ENCODE assay signal across 16 cellular contexts in the genomic region with DNA sequence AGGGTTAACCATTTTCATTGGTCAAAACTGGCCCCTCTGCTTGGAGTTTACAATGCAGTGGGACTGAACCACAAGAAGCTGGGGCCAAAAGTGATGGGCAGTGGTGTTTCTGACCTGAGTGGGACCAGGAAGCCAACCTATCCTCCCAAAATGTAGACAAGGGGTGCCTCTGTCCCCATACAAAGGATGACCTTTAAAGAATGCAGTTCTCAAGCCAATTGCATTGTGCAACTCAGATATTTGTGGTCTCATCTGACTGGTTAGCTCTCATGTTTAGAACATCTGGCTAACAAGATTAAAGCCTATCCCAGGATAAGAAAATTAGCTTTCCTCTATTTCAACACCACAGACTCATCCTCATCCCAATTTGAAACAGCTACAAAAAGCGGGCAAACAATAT. TPM values are rescaled to one million over a fixed set of nuclear protein-coding genes. Genes with fewer than 3 reads are reported as not detected.
A peak's percentile ranks its signal among the peaks of the same experiment; 100 is the strongest.
DNase-seq lines count a peak whose midpoint lies in the region; ATAC-seq and TF ChIP-seq lines count a peak whose summit lies in the region.
"Had no signal": no experiment of that assay in that cellular context is flagged by ENCODE, and none has a peak within 500 bp of the region (broad histone marks: within the 10 kb centered on the region; RNA-seq: fewer than 3 reads in every experiment).

No MANE protein-coding gene starts in this region.

- H3K27me3 ChIP-seq in tibial nerve (no peaks in the 10 kb centered on the region), H7 (ENCODE audit: control insufficient read depth, insufficient read depth, low read length) (no peaks in the 10 kb centered on the region)

- in situ Hi-C loops in SK-MEL-5 (cut with HindIII; ENCODE audit: low pct_unique_long_range_greater_than_20kb, low sequenced_read_pairs): no loop called here

- peaks cover 0 to 65% (median 27%) of the 10 kb centered on the region in 4 donors for H3K4me1 ChIP-seq in tibial nerve

- H3K36me3 Mint-ChIP-seq in nephron progenitor cell (ENCODE audit: low read depth): no peaks in the 10 kb centered on the region
- H3K36me3 Mint-ChIP-seq: natural killer cell treated with Interleukin-12 subunit alpha and Interleukin-12 subunit beta and Interleukin-15 and Interleukin-18, amount 100 ng/mL, for 72 hours; WTC11 had no signal

- TF ChIP-seq CTCF in lower leg skin (IDR thresholded peaks at IDR 0.05) (no peak), tibial nerve (IDR thresholded peaks at IDR 0.05) (no peak), nephron progenitor cell (IDR thresholded peaks at IDR 0.05) (no peak)

- peak; percentile 15 to 92 for TF ChIP-seq EP300 in tibial nerve (IDR thresholded peaks at IDR 0.05)

- H3K36me3 ChIP-seq in tibial nerve: no peaks in the 10 kb centered on the region
- H3K36me3 ChIP-seq in H7 (replicated peaks; ENCODE audit: control insufficient read depth, insufficient read depth, low read length): no peaks in the 10 kb centered on the region

- ATAC-seq in HG02798 (IDR thresholded peaks at IDR 0.05; ENCODE audit: poor library complexity, unreplicated experiment): no peak
- ATAC-seq in GM19035 (IDR thresholded peaks at IDR 0.05; ENCODE audit: unreplicated experiment): no peak
- ATAC-seq: effector memory CD8-positive, alpha-beta T cell; natural killer cell treated with Interleukin-12 subunit alpha and Interleukin-12 subunit beta and Interleukin-15 and Interleukin-18, amount 100 ng/mL, for 72 hours; WTC11 had no signal

- no peak overlapping the region for H3K4me3 Mint-ChIP-seq in nephron progenitor cell
- H3K4me3 Mint-ChIP-seq: central memory CD8-positive, alpha-beta T cell; effector memory CD8-positive, alpha-beta T cell; memory B cell; natural killer cell treated with Interleukin-12 subunit alpha and Interleukin-12 subunit beta and Interleukin-15 and Interleukin-18, amount 100 ng/mL, for 72 hours; WTC11 had no signal

- no peaks in the 10 kb centered on the region for H3K27me3 Mint-ChIP-seq in nephron progenitor cell (ENCODE audit: low read depth, poor library complexity)
- H3K27me3 Mint-ChIP-seq: central memory CD8-positive, alpha-beta T cell; effector memory CD8-positive, alpha-beta T cell; memory B cell; natural killer cell treated with Interleukin-12 subunit alpha and Interleukin-12 subunit beta and Interleukin-15 and Interleukin-18, amount 100 ng/mL, for 72 hours had no signal

- DNase-seq in SK-MEL-5 (ENCODE audit: low read depth, low spot score) (peak; percentile 76), fibroblast of gingiva (ENCODE audit: low read depth) (peak; percentile 10), lower leg skin (ENCODE audit: low spot score in 2 of 2) (peak; percentile 49 to 70), tibial nerve (ENCODE audit: low spot score in 2 of 2) (peak in 1 of 2 donors; percentile 72), H7 (no peak), nephron progenitor cell (no peak)
- DNase-seq: effector memory CD8-positive, alpha-beta T cell; NCI-H187 treated with DMSO at 0.1 percent for 48 hours; SHP77 treated with DMSO at 0.1 percent for 48 hours; T-helper 2 cell had no signal

- no peak for TF ChIP-seq POLR2A in lower leg skin (IDR thresholded peaks at IDR 0.05)
- TF ChIP-seq POLR2A in tibial nerve (IDR thresholded peaks at IDR 0.05): no peak

- H3K9me3 ChIP-seq in tibial nerve: no peaks in the 10 kb centered on the region

- peak overlapping the region; percentile 41 to 84 (median 61) for H3K27ac ChIP-seq in tibial nerve

- peaks cover 4% of the 10 kb centered on the region for H3K4me1 Mint-ChIP-seq in nephron progenitor cell

- H3K9me3 Mint-ChIP-seq in nephron progenitor cell: no peaks in the 10 kb centered on the region
- H3K9me3 Mint-ChIP-seq: central memory CD8-positive, alpha-beta T cell; effector memory CD8-positive, alpha-beta T cell; memory B cell; natural killer cell treated with Interleukin-12 subunit alpha and Interleukin-12 subunit beta and Interleukin-15 and Interleukin-18, amount 100 ng/mL, for 72 hours; WTC11 had no signal

- H3K27ac Mint-ChIP-seq in nephron progenitor cell: no peak overlapping the region
- H3K27ac Mint-ChIP-seq: memory B cell; natural killer cell treated with Interleukin-12 subunit alpha and Interleukin-12 subunit beta and Interleukin-15 and Interleukin-18, amount 100 ng/mL, for 72 hours; WTC11 had no signal

- WGBS in lower leg skin, 2 donors: 50 to 52% methylated on average over 1 of the region's 1 CpG
- WGBS in tibial nerve, 2 donors: 69 to 77% methylated on average over 1 of the region's 1 CpG

- intact Hi-C loops in lower leg skin (cut with DNase I; ENCODE audit: low total_unique reads): no loop called here

- no peak overlapping the region for H3K4me3 ChIP-seq in lower leg skin (ENCODE audit: low read depth, poor library complexity, severe bottlenecking)
- H3K4me3 ChIP-seq in tibial nerve: no peak overlapping the region
- H3K4me3 ChIP-seq in H7 (ENCODE audit: insufficient read depth, low read depth, low read length): no peak overlapping the region

RNA-seq across cellular contexts. Expression of gene ELMO1, which starts 26.8 kb away (rescaled TPM):
- 0.45 and 1.4 TPM in 2 replicates for total RNA-seq in SK-MEL-5 (2014; rRNA removed; shearing (Covaris generic))
- 0.60 and 1.8 TPM in 2 replicates for polyA plus RNA-seq in SK-MEL-5 (2015; cell fraction: cytosol; rRNA removed)
- 0.23 TPM in 1 of 2 replicates, not detected in the other for polyA plus RNA-seq in SK-MEL-5 (2015; cell fraction: nucleus; rRNA removed)
- total RNA-seq in lower leg skin (10 to 100 TPM; 11.5 to 19.9 (median 17.4) TPM), tibial nerve (100 to 1,000 TPM; 196 to 328 (median 268) TPM)
- 8.0 and 8.7 TPM in 2 replicates for total RNA-seq in H7 (2014; rRNA removed; shearing (Covaris generic))

Comparison
In these comparisons a context has a peak if more than half of its experiments do, and no peak if none do; other contexts are left out.
1. DNase-seq: peak in SK-MEL-5 (single experiment), fibroblast of gingiva (single experiment) and lower leg skin (2 of 2); none in H7 (single experiment) and nephron progenitor cell (single experiment).
2. RNA of gene ELMO1, which starts 26.8 kb away (total RNA-seq): 196 to 328 TPM in tibial nerve; 11.5 to 19.9 TPM in lower leg skin, 8.0 to 8.7 TPM in H7 and 0.45 to 1.4 TPM in SK-MEL-5; every median in the first group is over 4 times any median in the second.